In genomic region chr19:38049105-38049649, GRCh38 we compare ENCODE assay signal across 8 cellular contexts.
A peak's percentile ranks its signal among the peaks of the same experiment; 100 is the strongest.
DNase-seq lines count a peak whose midpoint lies in the region; ATAC-seq, FAIRE-seq and TF ChIP-seq lines count a peak whose summit lies in the region.

No MANE protein-coding gene starts in this region.

- intact Hi-C loops in right lobe of liver (cut with DNase I) (no loop called here), HepG2 (cut with micrococcal nuclease; ENCODE audit: unreplicated experiment) (no loop called here), stomach (cut with DNase I; ENCODE audit: low total_unique reads) (no loop called here)

- no peaks in the 10 kb centered on the region for H3K4me1 ChIP-seq in right lobe of liver
- no peaks in the 10 kb centered on the region for H3K4me1 ChIP-seq in HepG2 (ENCODE audit: insufficient read depth, low read length)
- H3K4me1 ChIP-seq in stomach = peaks cover 0 to 9% (median 0%) of the 10 kb centered on the region in 4 donors

- FAIRE-seq in HepG2 (lab: Jason Lieb, UNC) = no peak

- no TSS peak for BruUV-seq in HepG2 (replicated peaks; lab: Mats Ljungman, UMichigan)

- H2AFZ ChIP-seq in HepG2 (ENCODE audit: low read length) = no peak overlapping the region

- in situ Hi-C loops in HepG2 (cut with HindIII; ENCODE audit: extremely low pct_ligation_motif_present, low pct_unique_long_range_greater_than_20kb) = no loop called here
- in situ Hi-C loops in ACHN (cut with HindIII; ENCODE audit: low pct_ligation_motif_present, low pct_unique_long_range_greater_than_20kb, low sequenced_read_pairs) = no loop called here

- no peak overlapping the region for H3K4me3 ChIP-seq in right lobe of liver
- H3K4me3 ChIP-seq in HepG2 (replicated peaks in 1 of 3; ENCODE audit: insufficient read depth in 1 of 3, low read depth in 2 of 3, low read length in 3 of 3) = no peak overlapping the region
- H3K4me3 ChIP-seq in stomach = peak overlapping the region in 2 of 4 donors; percentile 9 to 13

- no peak for TF ChIP-seq RAD21 in HepG2 (CRISPR knock-in tag; IDR thresholded peaks at IDR 0.05)

- H3K9ac ChIP-seq in HepG2 (ENCODE audit: insufficient read depth, low read depth, low read length) = no peak overlapping the region

- DNase-seq in right lobe of liver = no peak
- DNase-seq in HepG2 (ENCODE audit: low spot score) = no peak
- peak; percentile 31 for DNase-seq in activated CD4-positive, alpha-beta T cell treated with anti-CD3 and anti-CD28 coated beads for 1 hour
- DNase-seq in stomach = peak; percentile 29
- DNase-seq in ACHN = no peak
- DNase-seq in NCI-H2029 (lab: John Stamatoyannopoulos, UW) = no peak

- H3K27me3 ChIP-seq in right lobe of liver (no peaks in the 10 kb centered on the region), HepG2 (ENCODE audit: control insufficient read depth in 1 of 2, insufficient read depth in 2 of 2, low read length in 2 of 2) (no peaks in the 10 kb centered on the region), stomach (no peaks in the 10 kb centered on the region)

- H3K27ac ChIP-seq in right lobe of liver = no peak overlapping the region
- no peak overlapping the region for H3K27ac ChIP-seq in HepG2 (ENCODE audit: extremely low read length, insufficient read depth, low read length)
- H3K27ac ChIP-seq in stomach = peak overlapping the region in 4 of 5 donors; percentile 42 to 77 (median 64)

- no peak for TF ChIP-seq CTCF in right lobe of liver (IDR thresholded peaks at IDR 0.05)
- TF ChIP-seq CTCF in HepG2 (CRISPR knock-in tag; IDR thresholded peaks at IDR 0.05) = no peak
- TF ChIP-seq CTCF in stomach (IDR thresholded peaks at IDR 0.05) = no peak

- CTCF ChIA-PET in HepG2 (lab: Yijun Ruan, JAX; ENCODE audit: low intra/inter-chr PET ratio, low total read pairs) = no interaction called here

- POLR2A ChIA-PET in HepG2 (lab: Yijun Ruan, JAX) = no interaction called here

- peak in 3 of 4 donors; percentile 22 to 51 (median 49) for ATAC-seq in right lobe of liver
- ATAC-seq in HepG2 = no peak
- peak; percentile 59 for ATAC-seq in HG03354 (IDR thresholded peaks at IDR 0.05; ENCODE audit: poor library complexity, severe bottlenecking, unreplicated experiment)
- peak; percentile 34 for ATAC-seq in esophagus mucosa

- no peaks in the 10 kb centered on the region for H4K20me1 ChIP-seq in HepG2 (ENCODE audit: insufficient read depth, low read length)

- TF ChIP-seq POLR2A in right lobe of liver (IDR thresholded peaks at IDR 0.05) (no peak), HepG2 (IDR thresholded peaks at IDR 0.05; ENCODE audit: insufficient read depth in 1 of 2, low read depth in 2 of 2, low read length in 2 of 2) (no peak), stomach (IDR thresholded peaks at IDR 0.05) (no peak)

- H3K79me2 ChIP-seq in HepG2 (ENCODE audit: insufficient read depth, low read length) = no peaks in the 10 kb centered on the region

- no peak overlapping the region for H3K4me2 ChIP-seq in HepG2 (ENCODE audit: low read depth, low read length)

- WGBS in right lobe of liver (ENCODE audit: insufficient coverage, low coverage, low lambda C conversion rate, missing lambda C conversion rate) = 68% methylated on average over 10 of the region's 10 CpGs
- 94% methylated on average over 10 of the region's 10 CpGs for WGBS in HepG2 (ENCODE audit: low lambda C conversion rate)
- 66 to 79% (median 74%) methylated on average over 9 to 10 of the region's 10 CpGs for WGBS in stomach, 5 donors

- no peaks in the 10 kb centered on the region for H3K9me3 ChIP-seq in right lobe of liver
- H3K9me3 ChIP-seq in HepG2 (ENCODE audit: low read length) = no peaks in the 10 kb centered on the region
- no peaks in the 10 kb centered on the region for H3K9me3 ChIP-seq in stomach

- no peak for TF ChIP-seq EP300 in HepG2 (IDR thresholded peaks at IDR 0.05; ENCODE audit: low read depth in 2 of 2, low read length in 2 of 2)
- TF ChIP-seq EP300 in HepG2 (CRISPR knock-in tag; IDR thresholded peaks at IDR 0.05; ENCODE audit: borderline replicate concordance) = no peak
- TF ChIP-seq EP300 in stomach (IDR thresholded peaks at IDR 0.05) = no peak

- no peaks in the 10 kb centered on the region for H3K36me3 ChIP-seq in right lobe of liver
- H3K36me3 ChIP-seq in HepG2 (replicated peaks in 1 of 2; ENCODE audit: control insufficient read depth in 1 of 2, insufficient read depth in 2 of 2, low read length in 2 of 2) = no peaks in the 10 kb centered on the region
- H3K36me3 ChIP-seq in stomach = peaks cover 0 to 5% (median 2%) of the 10 kb centered on the region in 4 donors

TF ChIP-seq in HepG2, 621 proteins besides CTCF, POLR2A, EP300 and RAD21:
- TF ChIP-seq ZNF549 (CRISPR knock-in tag; IDR thresholded peaks at IDR 0.05) (no peak), MZF1 (CRISPR knock-in tag; IDR thresholded peaks at IDR 0.05; ENCODE audit: borderline replicate concordance) (no peak), CREB1 (IDR thresholded peaks at IDR 0.05) (no peak), CREB1 (CRISPR knock-in tag; IDR thresholded peaks at IDR 0.05) (no peak), ZSCAN9 (CRISPR knock-in tag; IDR thresholded peaks at IDR 0.05; ENCODE audit: borderline replicate concordance) (no peak), DZIP1 (CRISPR knock-in tag; IDR thresholded peaks at IDR 0.05) (no peak), RBM22 (optimal IDR thresholded peaks at IDR 0.05; ENCODE audit: low read length) (no peak), ZEB1 (IDR thresholded peaks at IDR 0.05; ENCODE audit: insufficient replicate concordance, low read depth) (no peak)

Comparison
In these comparisons a context has a peak if more than half of its experiments do, and no peak if none do; other contexts are left out.
1. DNase-seq: peak in activated CD4-positive, alpha-beta T cell treated with anti-CD3 and anti-CD28 coated beads for 1 hour (single experiment) and stomach (single experiment); none in right lobe of liver (0 of 3), HepG2 (single experiment), ACHN (single experiment) and NCI-H2029 (single experiment).
2. H3K27ac ChIP-seq: peak in stomach (4 of 5); none in right lobe of liver (0 of 3) and HepG2 (single experiment).